1 cellular context compared by ENCODE assay signal in the genomic region with DNA sequence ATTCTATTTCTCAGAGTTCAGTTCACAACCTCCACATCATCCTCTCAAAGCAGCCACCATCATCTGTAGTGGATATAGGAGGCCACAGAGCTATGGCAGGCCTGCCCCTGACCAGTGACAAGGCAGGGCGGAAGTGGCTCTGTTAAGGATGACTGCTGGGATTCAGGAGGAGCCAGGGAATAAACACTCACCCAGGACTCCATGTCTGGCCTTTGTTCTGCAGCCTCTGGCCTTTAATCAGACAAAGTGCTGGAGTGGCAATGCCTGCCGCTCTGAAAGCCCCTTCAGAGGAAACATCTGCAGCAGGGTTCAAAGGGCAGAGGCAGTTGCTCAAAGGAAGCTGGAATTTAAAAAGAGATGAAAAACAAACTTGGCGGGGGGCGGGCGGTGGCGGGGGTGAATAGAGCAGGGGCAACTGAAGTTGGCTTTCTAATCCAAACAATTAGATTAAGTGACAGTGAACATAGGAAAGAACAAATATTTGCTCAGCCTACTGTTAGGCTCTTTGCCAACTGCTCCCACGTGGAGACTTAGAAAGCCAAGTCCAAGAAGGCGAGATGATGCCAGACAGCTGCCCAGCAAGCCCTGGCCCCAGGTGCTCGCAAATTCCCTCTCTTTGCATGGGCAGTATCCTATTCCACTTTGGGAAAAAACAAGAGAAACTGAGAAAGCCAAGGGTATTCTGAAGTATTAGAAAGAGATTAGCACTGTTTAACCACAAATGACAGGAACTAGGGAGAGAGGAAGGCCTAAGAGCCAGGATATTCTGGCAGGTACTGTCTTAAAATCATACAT.
TF ChIP-seq lines count a peak whose summit lies in the region.

No MANE protein-coding gene starts in this region.

TF ChIP-seq in HepG2, 621 proteins besides CTCF, POLR2A, EP300 and RAD21 (continues in another document):
- TF ChIP-seq ZNF20 (CRISPR knock-in tag; IDR thresholded peaks at IDR 0.05) (no peak), ZMYM3 (CRISPR knock-in tag; IDR thresholded peaks at IDR 0.05) (no peak), ARNTL (CRISPR knock-in tag; IDR thresholded peaks at IDR 0.05) (no peak), ZNF235 (CRISPR knock-in tag; IDR thresholded peaks at IDR 0.05; ENCODE audit: borderline replicate concordance) (no peak), JUNB (CRISPR knock-in tag; IDR thresholded peaks at IDR 0.05; ENCODE audit: borderline replicate concordance) (no peak; the same call in 1 of the 2 replicates), IRF9 (CRISPR knock-in tag; IDR thresholded peaks at IDR 0.05; ENCODE audit: borderline replicate concordance) (no peak), ELF1 (CRISPR knock-in tag; IDR thresholded peaks at IDR 0.05) (peak; percentile 61; the same call in 1 of the 2 replicates), ZNF749 (CRISPR knock-in tag; IDR thresholded peaks at IDR 0.05; ENCODE audit: borderline replicate concordance) (no peak), KDM6A (CRISPR knock-in tag; IDR thresholded peaks at IDR 0.05; ENCODE audit: low read depth) (peak; percentile 61; the same call in 1 of the 2 replicates), ZNF432 (CRISPR knock-in tag; IDR thresholded peaks at IDR 0.05; ENCODE audit: borderline replicate concordance) (no peak), NR3C1 (CRISPR knock-in tag; IDR thresholded peaks at IDR 0.05) (no peak), ZNF280D (CRISPR knock-in tag; IDR thresholded peaks at IDR 0.05) (no peak), FOXK1 (CRISPR knock-in tag; IDR thresholded peaks at IDR 0.05; ENCODE audit: borderline replicate concordance, low read depth) (peak; percentile 59; the same call in 1 of the 2 replicates), ZNF75D (CRISPR knock-in tag; IDR thresholded peaks at IDR 0.05; ENCODE audit: borderline replicate concordance) (no peak), ZNF619 (CRISPR knock-in tag; IDR thresholded peaks at IDR 0.05) (no peak), SMYD3 (CRISPR knock-in tag; IDR thresholded peaks at IDR 0.05) (no peak), ZNF326 (CRISPR knock-in tag; IDR thresholded peaks at IDR 0.05; ENCODE audit: borderline replicate concordance) (no peak), ZNF10 (CRISPR knock-in tag; IDR thresholded peaks at IDR 0.05; ENCODE audit: borderline replicate concordance, low read depth) (no peak), ZFP36 (IDR thresholded peaks at IDR 0.05; ENCODE audit: borderline replicate concordance, low read depth, low read length, partially characterized antibody) (no peak), DPF2 (CRISPR knock-in tag; IDR thresholded peaks at IDR 0.05; ENCODE audit: borderline replicate concordance, low read depth) (0 out of 2 replicates have a peak, but pooled peaks have one; percentile 31), CBX2 (IDR thresholded peaks at IDR 0.05; ENCODE audit: low read depth, low read length) (no peak), CBX2 (CRISPR knock-in tag; IDR thresholded peaks at IDR 0.05; ENCODE audit: low read depth) (no peak), ATF2 (CRISPR knock-in tag; IDR thresholded peaks at IDR 0.05) (no peak), CCAR2 (optimal IDR thresholded peaks at IDR 0.05; ENCODE audit: low read depth, low read length) (no peak), NFATC3 (CRISPR knock-in tag; IDR thresholded peaks at IDR 0.05) (no peak), ZNF672 (CRISPR knock-in tag; IDR thresholded peaks at IDR 0.05) (no peak), KDM3A (CRISPR knock-in tag; IDR thresholded peaks at IDR 0.05; ENCODE audit: low read depth) (no peak), ZSCAN30 (CRISPR knock-in tag; IDR thresholded peaks at IDR 0.05) (no peak), REPIN1 (CRISPR knock-in tag; IDR thresholded peaks at IDR 0.05; ENCODE audit: borderline replicate concordance, low read depth) (no peak), RORA (CRISPR knock-in tag; IDR thresholded peaks at IDR 0.05) (no peak), FIP1L1 (IDR thresholded peaks at IDR 0.05; ENCODE audit: borderline replicate concordance, insufficient read depth, low read depth, low read length) (no peak), REL (CRISPR knock-in tag; conservative IDR thresholded peaks at IDR 0.05) (no peak)
- TF ChIP-seq, protein P1, sequence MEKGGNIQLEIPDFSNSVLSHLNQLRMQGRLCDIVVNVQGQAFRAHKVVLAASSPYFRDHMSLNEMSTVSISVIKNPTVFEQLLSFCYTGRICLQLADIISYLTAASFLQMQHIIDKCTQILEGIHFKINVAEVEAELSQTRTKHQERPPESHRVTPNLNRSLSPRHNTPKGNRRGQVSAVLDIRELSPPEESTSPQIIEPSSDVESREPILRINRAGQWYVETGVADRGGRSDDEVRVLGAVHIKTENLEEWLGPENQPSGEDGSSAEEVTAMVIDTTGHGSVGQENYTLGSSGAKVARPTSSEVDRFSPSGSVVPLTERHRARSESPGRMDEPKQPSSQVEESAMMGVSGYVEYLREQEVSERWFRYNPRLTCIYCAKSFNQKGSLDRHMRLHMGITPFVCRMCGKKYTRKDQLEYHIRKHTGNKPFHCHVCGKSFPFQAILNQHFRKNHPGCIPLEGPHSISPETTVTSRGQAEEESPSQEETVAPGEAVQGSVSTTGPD (CRISPR knock-in tag; IDR thresholded peaks at IDR 0.05) = no peak
- TF ChIP-seq, protein P2, sequence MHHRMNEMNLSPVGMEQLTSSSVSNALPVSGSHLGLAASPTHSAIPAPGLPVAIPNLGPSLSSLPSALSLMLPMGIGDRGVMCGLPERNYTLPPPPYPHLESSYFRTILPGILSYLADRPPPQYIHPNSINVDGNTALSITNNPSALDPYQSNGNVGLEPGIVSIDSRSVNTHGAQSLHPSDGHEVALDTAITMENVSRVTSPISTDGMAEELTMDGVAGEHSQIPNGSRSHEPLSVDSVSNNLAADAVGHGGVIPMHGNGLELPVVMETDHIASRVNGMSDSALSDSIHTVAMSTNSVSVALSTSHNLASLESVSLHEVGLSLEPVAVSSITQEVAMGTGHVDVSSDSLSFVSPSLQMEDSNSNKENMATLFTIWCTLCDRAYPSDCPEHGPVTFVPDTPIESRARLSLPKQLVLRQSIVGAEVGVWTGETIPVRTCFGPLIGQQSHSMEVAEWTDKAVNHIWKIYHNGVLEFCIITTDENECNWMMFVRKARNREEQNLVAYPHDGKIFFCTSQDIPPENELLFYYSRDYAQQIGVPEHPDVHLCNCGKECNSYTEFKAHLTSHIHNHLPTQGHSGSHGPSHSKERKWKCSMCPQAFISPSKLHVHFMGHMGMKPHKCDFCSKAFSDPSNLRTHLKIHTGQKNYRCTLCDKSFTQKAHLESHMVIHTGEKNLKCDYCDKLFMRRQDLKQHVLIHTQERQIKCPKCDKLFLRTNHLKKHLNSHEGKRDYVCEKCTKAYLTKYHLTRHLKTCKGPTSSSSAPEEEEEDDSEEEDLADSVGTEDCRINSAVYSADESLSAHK (CRISPR knock-in tag; IDR thresholded peaks at IDR 0.05; ENCODE audit: borderline replicate concordance) = no peak
- TF ChIP-seq, protein P3, sequence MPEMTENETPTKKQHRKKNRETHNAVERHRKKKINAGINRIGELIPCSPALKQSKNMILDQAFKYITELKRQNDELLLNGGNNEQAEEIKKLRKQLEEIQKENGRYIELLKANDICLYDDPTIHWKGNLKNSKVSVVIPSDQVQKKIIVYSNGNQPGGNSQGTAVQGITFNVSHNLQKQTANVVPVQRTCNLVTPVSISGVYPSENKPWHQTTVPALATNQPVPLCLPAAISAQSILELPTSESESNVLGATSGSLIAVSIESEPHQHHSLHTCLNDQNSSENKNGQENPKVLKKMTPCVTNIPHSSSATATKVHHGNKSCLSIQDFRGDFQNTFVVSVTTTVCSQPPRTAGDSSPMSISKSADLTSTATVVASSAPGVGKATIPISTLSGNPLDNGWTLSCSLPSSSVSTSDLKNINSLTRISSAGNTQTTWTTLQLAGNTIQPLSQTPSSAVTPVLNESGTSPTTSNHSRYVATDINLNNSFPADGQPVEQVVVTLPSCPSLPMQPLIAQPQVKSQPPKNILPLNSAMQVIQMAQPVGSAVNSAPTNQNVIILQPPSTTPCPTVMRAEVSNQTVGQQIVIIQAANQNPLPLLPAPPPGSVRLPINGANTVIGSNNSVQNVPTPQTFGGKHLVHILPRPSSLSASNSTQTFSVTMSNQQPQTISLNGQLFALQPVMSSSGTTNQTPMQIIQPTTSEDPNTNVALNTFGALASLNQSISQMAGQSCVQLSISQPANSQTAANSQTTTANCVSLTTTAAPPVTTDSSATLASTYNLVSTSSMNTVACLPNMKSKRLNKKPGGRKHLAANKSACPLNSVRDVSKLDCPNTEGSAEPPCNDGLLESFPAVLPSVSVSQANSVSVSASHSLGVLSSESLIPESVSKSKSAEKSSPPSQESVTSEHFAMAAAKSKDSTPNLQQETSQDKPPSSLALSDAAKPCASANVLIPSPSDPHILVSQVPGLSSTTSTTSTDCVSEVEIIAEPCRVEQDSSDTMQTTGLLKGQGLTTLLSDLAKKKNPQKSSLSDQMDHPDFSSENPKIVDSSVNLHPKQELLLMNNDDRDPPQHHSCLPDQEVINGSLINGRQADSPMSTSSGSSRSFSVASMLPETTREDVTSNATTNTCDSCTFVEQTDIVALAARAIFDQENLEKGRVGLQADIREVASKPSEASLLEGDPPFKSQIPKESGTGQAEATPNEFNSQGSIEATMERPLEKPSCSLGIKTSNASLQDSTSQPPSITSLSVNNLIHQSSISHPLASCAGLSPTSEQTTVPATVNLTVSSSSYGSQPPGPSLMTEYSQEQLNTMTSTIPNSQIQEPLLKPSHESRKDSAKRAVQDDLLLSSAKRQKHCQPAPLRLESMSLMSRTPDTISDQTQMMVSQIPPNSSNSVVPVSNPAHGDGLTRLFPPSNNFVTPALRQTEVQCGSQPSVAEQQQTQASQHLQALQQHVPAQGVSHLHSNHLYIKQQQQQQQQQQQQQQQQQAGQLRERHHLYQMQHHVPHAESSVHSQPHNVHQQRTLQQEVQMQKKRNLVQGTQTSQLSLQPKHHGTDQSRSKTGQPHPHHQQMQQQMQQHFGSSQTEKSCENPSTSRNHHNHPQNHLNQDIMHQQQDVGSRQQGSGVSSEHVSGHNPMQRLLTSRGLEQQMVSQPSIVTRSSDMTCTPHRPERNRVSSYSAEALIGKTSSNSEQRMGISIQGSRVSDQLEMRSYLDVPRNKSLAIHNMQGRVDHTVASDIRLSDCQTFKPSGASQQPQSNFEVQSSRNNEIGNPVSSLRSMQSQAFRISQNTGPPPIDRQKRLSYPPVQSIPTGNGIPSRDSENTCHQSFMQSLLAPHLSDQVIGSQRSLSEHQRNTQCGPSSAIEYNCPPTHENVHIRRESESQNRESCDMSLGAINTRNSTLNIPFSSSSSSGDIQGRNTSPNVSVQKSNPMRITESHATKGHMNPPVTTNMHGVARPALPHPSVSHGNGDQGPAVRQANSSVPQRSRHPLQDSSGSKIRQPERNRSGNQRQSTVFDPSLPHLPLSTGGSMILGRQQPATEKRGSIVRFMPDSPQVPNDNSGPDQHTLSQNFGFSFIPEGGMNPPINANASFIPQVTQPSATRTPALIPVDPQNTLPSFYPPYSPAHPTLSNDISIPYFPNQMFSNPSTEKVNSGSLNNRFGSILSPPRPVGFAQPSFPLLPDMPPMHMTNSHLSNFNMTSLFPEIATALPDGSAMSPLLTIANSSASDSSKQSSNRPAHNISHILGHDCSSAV (CRISPR knock-in tag; IDR thresholded peaks at IDR 0.05; ENCODE audit: borderline replicate concordance) = no peak
- TF ChIP-seq, protein P4, sequence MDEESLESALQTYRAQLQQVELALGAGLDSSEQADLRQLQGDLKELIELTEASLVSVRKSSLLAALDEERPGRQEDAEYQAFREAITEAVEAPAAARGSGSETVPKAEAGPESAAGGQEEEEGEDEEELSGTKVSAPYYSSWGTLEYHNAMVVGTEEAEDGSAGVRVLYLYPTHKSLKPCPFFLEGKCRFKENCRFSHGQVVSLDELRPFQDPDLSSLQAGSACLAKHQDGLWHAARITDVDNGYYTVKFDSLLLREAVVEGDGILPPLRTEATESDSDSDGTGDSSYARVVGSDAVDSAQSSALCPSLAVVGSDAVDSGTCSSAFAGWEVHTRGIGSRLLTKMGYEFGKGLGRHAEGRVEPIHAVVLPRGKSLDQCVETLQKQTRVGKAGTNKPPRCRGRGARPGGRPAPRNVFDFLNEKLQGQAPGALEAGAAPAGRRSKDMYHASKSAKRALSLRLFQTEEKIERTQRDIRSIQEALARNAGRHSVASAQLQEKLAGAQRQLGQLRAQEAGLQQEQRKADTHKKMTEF (CRISPR knock-in tag; IDR thresholded peaks at IDR 0.05) = 0 out of 2 replicates have a peak, but pooled peaks have one; percentile 28
